In genomic region chr4:151962138-151962845, GRCh38 we compare ENCODE assay signal across 1 cellular context.
TF ChIP-seq lines count a peak whose summit lies in the region.

No MANE protein-coding gene starts in this region.

TF ChIP-seq in IMR-90, 13 proteins besides CTCF, POLR2A, EP300 and RAD21 (continued from another document):
- peak; percentile 6; the same call in 1 of the 2 replicates for TF ChIP-seq CEBPB (IDR thresholded peaks at IDR 0.05; ENCODE audit: low read depth, low read length)
